Comparison of ENCODE assay signal across 19 cellular contexts in the genomic region with DNA sequence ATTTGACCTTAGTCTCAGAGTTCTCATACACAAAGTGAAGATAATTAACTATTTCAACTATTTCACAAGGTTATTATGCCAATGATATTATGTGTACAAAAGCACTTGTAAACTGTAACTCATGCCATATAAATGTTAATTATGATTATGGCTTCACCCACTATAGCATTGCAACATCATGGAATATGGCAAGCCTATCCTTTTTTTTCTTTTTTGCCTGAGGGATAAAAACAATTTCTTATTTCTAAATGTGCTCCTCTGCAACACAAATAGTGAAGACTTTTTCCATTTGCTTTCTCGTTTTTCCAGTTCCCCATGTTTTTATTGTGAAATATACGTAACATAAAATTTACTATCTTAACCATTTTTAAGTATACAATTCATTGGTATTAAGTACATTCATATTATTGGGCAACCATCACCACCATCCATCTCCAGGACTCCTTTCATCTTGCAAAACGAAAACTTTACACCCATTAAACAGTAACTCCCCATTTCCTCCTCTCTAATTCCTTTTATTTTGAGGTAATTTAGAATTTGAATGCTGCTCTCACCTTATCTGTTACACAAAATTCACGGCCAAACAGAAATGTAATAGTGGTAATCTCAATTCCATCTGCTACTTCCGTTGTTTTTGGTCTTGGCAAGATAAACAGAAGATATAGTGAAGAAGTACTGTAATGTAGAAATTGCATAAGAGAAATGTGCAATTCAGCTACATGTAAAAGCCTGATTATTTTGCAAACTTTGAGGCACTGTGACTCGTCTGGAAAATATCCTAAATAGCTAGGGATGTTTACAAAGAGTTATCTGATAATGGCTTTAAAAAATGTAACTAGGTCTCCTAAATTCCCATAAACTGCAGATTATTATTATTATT. TPM values are rescaled to one million over a fixed set of nuclear protein-coding genes. Genes with fewer than 3 reads are reported as not detected.
DNase-seq lines count a peak whose midpoint lies in the region; ATAC-seq and TF ChIP-seq lines count a peak whose summit lies in the region.
"Had no signal": no experiment of that assay in that cellular context is flagged by ENCODE, and none has a peak within 500 bp of the region (broad histone marks: within the 10 kb centered on the region; RNA-seq: fewer than 3 reads in every experiment).

No MANE protein-coding gene starts in this region.

- H3K9me3 ChIP-seq in PC-3 (ENCODE audit: low read length) (no peaks in the 10 kb centered on the region), parathyroid adenoma (ENCODE audit: control insufficient read depth, low read length) (no peaks in the 10 kb centered on the region)

- DNase-seq in GF-D8 (lab: John Stamatoyannopoulos, UW) (peak; percentile 22), PC-3 (peak; percentile 42), epithelial cell of esophagus (ENCODE audit: low read depth) (peak; percentile 71), RPMI8226 (no peak), germinal center (ENCODE audit: low spot score) (no peak), glomerular visceral epithelial cell (ENCODE audit: extremely low spot score) (no peak)
- no peak for DNase-seq in activated CD4-positive, alpha-beta memory T cell treated with anti-CD3 and anti-CD28 coated beads, Interleukin-2, amount 10 ng/mL, durations not matched to agents 7 days and 5 days
- DNase-seq: activated CD4-positive, alpha-beta T cell treated with anti-CD3 and anti-CD28 coated beads for 48 hours; amygdala; CD4-positive, alpha-beta T cell; head of caudate nucleus; MM.1S; naive thymus-derived CD4-positive, alpha-beta T cell; stimulated activated naive CD4-positive, alpha-beta T cell treated with Interleukin-2 at 50 U/mL for 16 hours; T-helper 1 cell had no signal

- ATAC-seq in PC-3, result no peak
- ATAC-seq: left lobe of liver; naive thymus-derived CD4-positive, alpha-beta T cell; Panc1; sciatic nerve had no signal

- no peak overlapping the region for H3K27ac Mint-ChIP-seq in activated CD4-positive, alpha-beta memory T cell treated with anti-CD3 and anti-CD28 coated beads, Interleukin-2, amount 10 ng/mL, durations not matched to agents 7 days and 5 days
- H3K27ac Mint-ChIP-seq: CD4-positive, alpha-beta T cell; naive thymus-derived CD4-positive, alpha-beta T cell had no signal

- H3K9me2 ChIP-seq in PC-3 (replicated peaks; ENCODE audit: low read length), result no peaks in the 10 kb centered on the region

- H3K4me1 ChIP-seq in PC-3 (ENCODE audit: insufficient read depth, low read length) (peaks cover 2% of the 10 kb centered on the region; the same call in 1 of the 2 replicates), parathyroid adenoma (no peaks in the 10 kb centered on the region)

- H3F3A ChIP-seq in PC-3 (ENCODE audit: low read length, unreplicated experiment), result no peaks in the 10 kb centered on the region

- intact Hi-C loops in PC-3 (cut with micrococcal nuclease), result loop anchor here (10.0 kb wide), 1 partner anchor 1336 kb away; no protein-coding TSS in a partner anchor

- H3K27ac ChIP-seq in PC-3 (ENCODE audit: low read length) (no peak overlapping the region), parathyroid adenoma (no peak overlapping the region)

- H3K36me3 ChIP-seq in PC-3 (ENCODE audit: low read depth, low read length) (no peaks in the 10 kb centered on the region), parathyroid adenoma (ENCODE audit: control insufficient read depth, insufficient read depth, low read length) (no peaks in the 10 kb centered on the region)

- H4K20me1 ChIP-seq in PC-3 (ENCODE audit: low read length), result no peaks in the 10 kb centered on the region

- H3K36me3 Mint-ChIP-seq in activated CD4-positive, alpha-beta memory T cell treated with anti-CD3 and anti-CD28 coated beads, Interleukin-2, amount 10 ng/mL, durations not matched to agents 7 days and 5 days (ENCODE audit: low read depth), result no peaks in the 10 kb centered on the region
- H3K36me3 Mint-ChIP-seq: naive thymus-derived CD4-positive, alpha-beta T cell had no signal

- H2AFZ ChIP-seq in PC-3 (ENCODE audit: low read length) (peak overlapping the region; percentile 37; the same call in 1 of the 2 replicates), parathyroid adenoma (peak overlapping the region; percentile 22)

- BruUV-seq in PC-3 (replicated peaks; lab: Mats Ljungman, UMichigan), result no TSS peak

- H3K27me3 Mint-ChIP-seq in activated CD4-positive, alpha-beta memory T cell treated with anti-CD3 and anti-CD28 coated beads, Interleukin-2, amount 10 ng/mL, durations not matched to agents 7 days and 5 days, result no peaks in the 10 kb centered on the region
- H3K27me3 Mint-ChIP-seq: CD4-positive, alpha-beta T cell; naive thymus-derived CD4-positive, alpha-beta T cell had no signal

- no peaks in the 10 kb centered on the region for H3K4me1 Mint-ChIP-seq in activated CD4-positive, alpha-beta memory T cell treated with anti-CD3 and anti-CD28 coated beads, Interleukin-2, amount 10 ng/mL, durations not matched to agents 7 days and 5 days

- H3K9me3 Mint-ChIP-seq in activated CD4-positive, alpha-beta memory T cell treated with anti-CD3 and anti-CD28 coated beads, Interleukin-2, amount 10 ng/mL, durations not matched to agents 7 days and 5 days, result no peaks in the 10 kb centered on the region
- H3K9me3 Mint-ChIP-seq: CD4-positive, alpha-beta T cell; naive thymus-derived CD4-positive, alpha-beta T cell had no signal

- TF ChIP-seq CTCF in PC-3 (conservative IDR thresholded peaks at IDR 0.05; ENCODE audit: low read depth, low read length) (no peak), epithelial cell of esophagus (IDR thresholded peaks at IDR 0.05; ENCODE audit: insufficient read depth, low read depth, low read length, missing control alignments) (no peak), parathyroid adenoma (IDR thresholded peaks at IDR 0.05) (no peak)

- POLR2A ChIA-PET in PC-3 (lab: Charles Lee; ENCODE audit: unreplicated experiment), result no interaction called here
- POLR2A ChIA-PET in activated CD4-positive, alpha-beta memory T cell treated with anti-CD3 and anti-CD28 coated beads, Interleukin-2, amount 10 ng/mL, durations not matched to agents 7 days and 5 days (lab: Charles Lee), result no interaction called here

- H3K4me2 ChIP-seq in PC-3 (ENCODE audit: low read length), result peak overlapping the region; percentile 4; the same call in 1 of the 2 replicates
- no peak overlapping the region for H3K4me2 ChIP-seq in parathyroid adenoma (ENCODE audit: low read length)

- no peak overlapping the region for H3K4me3 Mint-ChIP-seq in activated CD4-positive, alpha-beta memory T cell treated with anti-CD3 and anti-CD28 coated beads, Interleukin-2, amount 10 ng/mL, durations not matched to agents 7 days and 5 days
- H3K4me3 Mint-ChIP-seq: CD4-positive, alpha-beta T cell; naive thymus-derived CD4-positive, alpha-beta T cell had no signal

- no peak overlapping the region for H3K4me3 ChIP-seq in PC-3 (ENCODE audit: low read length)
- no peak overlapping the region for H3K4me3 ChIP-seq in epithelial cell of esophagus (ENCODE audit: low read length)
- no peak overlapping the region for H3K4me3 ChIP-seq in parathyroid adenoma (ENCODE audit: low read depth, low read length)

- no peaks in the 10 kb centered on the region for H3K27me3 ChIP-seq in PC-3 (ENCODE audit: low read length)
- H3K27me3 ChIP-seq in parathyroid adenoma (ENCODE audit: control insufficient read depth, insufficient read depth, low read length), result no peaks in the 10 kb centered on the region

- H3K9ac ChIP-seq in PC-3 (ENCODE audit: low read length) (no peak overlapping the region), parathyroid adenoma (no peak overlapping the region)

- CTCF ChIA-PET in PC-3 (lab: Charles Lee), result no interaction called here
- CTCF ChIA-PET in activated CD4-positive, alpha-beta memory T cell treated with anti-CD3 and anti-CD28 coated beads, Interleukin-2, amount 10 ng/mL, durations not matched to agents 7 days and 5 days (lab: Charles Lee), result no interaction called here

- H3K79me2 ChIP-seq in PC-3 (ENCODE audit: low read length) (no peaks in the 10 kb centered on the region), parathyroid adenoma (no peaks in the 10 kb centered on the region)

RNA-seq across cellular contexts. Expression of a gene that starts 46.2 kb away (rescaled TPM):
- not detected in 2 replicates for total RNA-seq in PC-3 (2014; rRNA removed)
- total RNA-seq in activated CD4-positive, alpha-beta memory T cell treated with anti-CD3 and anti-CD28 coated beads, Interleukin-2, amount 10 ng/mL, durations not matched to agents 7 days and 5 days, result not detected
- total RNA-seq: CD4-positive, alpha-beta T cell; naive thymus-derived CD4-positive, alpha-beta T cell had no signal

RNA-seq across cellular contexts. Expression of a gene that starts 50.8 kb away (rescaled TPM):
- total RNA-seq in PC-3 (2014; rRNA removed), result 26.9 and 27.5 TPM in 2 replicates
- 10 to 100 TPM; 36.2 to 40.8 TPM for total RNA-seq in activated CD4-positive, alpha-beta memory T cell treated with anti-CD3 and anti-CD28 coated beads, Interleukin-2, amount 10 ng/mL, durations not matched to agents 7 days and 5 days

Comparison
In these comparisons a context has a peak if more than half of its experiments do, and no peak if none do; other contexts are left out.
1. DNase-seq: peak in GF-D8 (single experiment), PC-3 (single experiment) and epithelial cell of esophagus (single experiment); none in RPMI8226 (single experiment), germinal center (single experiment), activated CD4-positive, alpha-beta memory T cell treated with anti-CD3 and anti-CD28 coated beads, Interleukin-2, amount 10 ng/mL, durations not matched to agents 7 days and 5 days (single experiment) and glomerular visceral epithelial cell (single experiment).